ENCODE assay signal across 8 cellular contexts in the genomic region with DNA sequence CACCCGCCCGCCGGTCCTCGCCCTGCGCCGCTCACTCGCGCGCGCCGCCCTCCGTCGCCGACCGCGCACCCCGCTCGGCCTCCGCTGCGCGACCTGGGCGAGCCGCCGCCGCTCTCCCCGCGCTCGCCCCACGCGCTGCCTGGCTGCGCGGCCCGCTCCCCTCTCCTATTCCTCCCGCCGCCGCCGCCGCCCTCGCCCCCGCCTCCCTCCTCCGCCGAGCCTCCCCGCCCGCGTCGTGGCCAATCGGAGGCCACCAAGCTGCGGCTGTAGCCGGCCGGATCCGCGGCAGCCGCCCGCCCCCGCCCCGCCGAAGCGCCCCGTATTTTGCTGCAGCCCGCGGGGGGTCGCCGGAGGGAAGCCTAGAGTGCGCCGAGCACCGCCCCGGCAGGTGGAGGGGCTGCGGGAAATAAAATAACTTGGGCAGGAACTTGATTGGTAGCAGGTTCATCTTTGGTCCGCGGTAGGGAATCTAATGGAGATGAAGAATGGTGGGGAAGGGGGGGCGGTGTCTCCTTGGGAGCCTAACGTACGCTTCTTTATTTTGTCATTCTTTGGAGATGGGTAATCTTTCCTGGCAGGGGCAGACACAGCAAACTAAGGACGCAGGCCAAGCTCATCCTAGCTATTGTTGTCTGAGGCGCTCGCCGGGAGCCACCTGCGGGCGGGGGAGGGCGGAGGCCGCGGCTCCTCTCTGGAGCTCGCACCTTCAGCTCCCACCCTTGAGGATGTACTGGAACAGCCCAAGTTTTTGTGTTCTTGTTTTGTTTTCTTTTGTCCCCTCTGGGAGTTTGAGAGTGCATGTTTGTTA. TPM values are rescaled to one million over a fixed set of nuclear protein-coding genes. Genes with fewer than 3 reads are reported as not detected.
DNase-seq lines count a peak whose midpoint lies in the region; ATAC-seq and TF ChIP-seq lines count a peak whose summit lies in the region.

No MANE protein-coding gene starts in this region.

- peaks cover 4% of the 10 kb centered on the region for H3K27me3 Mint-ChIP-seq in endodermal cell (ENCODE audit: insufficient read depth)

- H3K79me2 ChIP-seq in mesendoderm (ENCODE audit: control insufficient read depth, insufficient read depth, low read length): peaks cover 30% of the 10 kb centered on the region

- H3K4me3 ChIP-seq in RWPE2 (ENCODE audit: severe bottlenecking) (peak overlapping the region; percentile 53), endodermal cell (ENCODE audit: low read length) (peak overlapping the region; percentile 88), mesendoderm (ENCODE audit: low read length) (peak overlapping the region; percentile 78), upper lobe of left lung (peak overlapping the region in 3 of 4 donors; percentile 41 to 56 (median 49))

- no peak overlapping the region for H3K23ac ChIP-seq in mesendoderm (ENCODE audit: low read length)

- TF ChIP-seq CTCF in RWPE2 (IDR thresholded peaks at IDR 0.05; ENCODE audit: poor library complexity, severe bottlenecking) (no peak), endodermal cell (conservative IDR thresholded peaks at IDR 0.05) (peak; percentile 36), upper lobe of left lung (IDR thresholded peaks at IDR 0.05) (no peak)

- H3K36me3 ChIP-seq in RWPE2 (ENCODE audit: low read depth) (no peaks in the 10 kb centered on the region), endodermal cell (ENCODE audit: control insufficient read depth, insufficient read depth, low read length) (peaks cover 21% of the 10 kb centered on the region), mesendoderm (ENCODE audit: control insufficient read depth, insufficient read depth, low read length) (no peaks in the 10 kb centered on the region), upper lobe of left lung (no peaks in the 10 kb centered on the region)

- peaks cover 1% of the 10 kb centered on the region for H3K79me1 ChIP-seq in mesendoderm (ENCODE audit: low read length)

- H3K9me3 Mint-ChIP-seq in endodermal cell: no peaks in the 10 kb centered on the region

- H3K9me3 ChIP-seq in RWPE2 (ENCODE audit: severe bottlenecking): no peaks in the 10 kb centered on the region
- no peaks in the 10 kb centered on the region for H3K9me3 ChIP-seq in endodermal cell (ENCODE audit: control insufficient read depth, low read length)
- no peaks in the 10 kb centered on the region for H3K9me3 ChIP-seq in upper lobe of left lung

- WGBS in endodermal cell (ENCODE audit: insufficient coverage in 1 of 2, insufficient read length in 1 of 2), 2 experiments: 0% methylated on average over 10 to 83 of the region's 83 CpGs
- no CpG with 5 or more reads among the region's 83 CpGs for WGBS in mesendoderm (ENCODE audit: extremely low coverage, insufficient coverage, low lambda C conversion rate)
- 2% methylated on average over 22 to 25 of the region's 83 CpGs for WGBS in upper lobe of left lung, 2 donors

- H3K4ac ChIP-seq in mesendoderm (ENCODE audit: low read depth, low read length): peak overlapping the region; percentile 95

- no peak overlapping the region for H2BK5ac ChIP-seq in mesendoderm (ENCODE audit: low read length)

- H3K56ac ChIP-seq in mesendoderm (ENCODE audit: low read length): peak overlapping the region; percentile 94

- peak overlapping the region; percentile 76 for H2BK120ac ChIP-seq in mesendoderm (ENCODE audit: low read depth, low read length)

- H3K27me3 ChIP-seq in RWPE2 (ENCODE audit: insufficient read depth, poor library complexity, severe bottlenecking): peaks cover 20% of the 10 kb centered on the region
- H3K27me3 ChIP-seq in endodermal cell (ENCODE audit: control insufficient read depth, insufficient read depth, low read length, poor library complexity, severe bottlenecking): no peaks in the 10 kb centered on the region
- no peaks in the 10 kb centered on the region for H3K27me3 ChIP-seq in mesendoderm (ENCODE audit: insufficient read depth, low read length, poor library complexity)
- H3K27me3 ChIP-seq in upper lobe of left lung: peaks cover 0 to 35% (median 18%) of the 10 kb centered on the region in 4 donors

- H2AK5ac ChIP-seq in mesendoderm (ENCODE audit: low read length): no peak overlapping the region

- H3K4me2 ChIP-seq in mesendoderm (ENCODE audit: low read length): peak overlapping the region; percentile 37

- H4K8ac ChIP-seq in mesendoderm (ENCODE audit: low read depth, low read length): no peak overlapping the region

- H3K27ac ChIP-seq in RWPE2 (ENCODE audit: poor library complexity, severe bottlenecking): peak overlapping the region; percentile 70
- H3K27ac ChIP-seq in endodermal cell (ENCODE audit: low read depth, low read length): peak overlapping the region; percentile 94
- H3K27ac ChIP-seq in mesendoderm (ENCODE audit: low read depth, low read length): peak overlapping the region; percentile 99
- H3K27ac ChIP-seq in upper lobe of left lung: no peak overlapping the region

- no peak for TF ChIP-seq EP300 in upper lobe of left lung (IDR thresholded peaks at IDR 0.05)

- peak overlapping the region; percentile 99 for H3K4me3 Mint-ChIP-seq in endodermal cell

- TF ChIP-seq POLR2A in upper lobe of left lung (IDR thresholded peaks at IDR 0.05): no peak

- peaks cover 23% of the 10 kb centered on the region for H3K36me3 Mint-ChIP-seq in endodermal cell (ENCODE audit: low read depth)

- H3K9ac ChIP-seq in endodermal cell (ENCODE audit: extremely low read depth, low read length, poor library complexity, severe bottlenecking) (peak overlapping the region; percentile 91), mesendoderm (ENCODE audit: low read length) (peak overlapping the region; percentile 88)

- peaks cover 5% of the 10 kb centered on the region for H3K4me1 ChIP-seq in RWPE2 (ENCODE audit: insufficient read depth, poor library complexity, severe bottlenecking)
- H3K4me1 ChIP-seq in endodermal cell (ENCODE audit: control insufficient read depth, insufficient read depth, low read length): peaks cover 21% of the 10 kb centered on the region
- peaks cover 10% of the 10 kb centered on the region for H3K4me1 ChIP-seq in mesendoderm (ENCODE audit: control insufficient read depth, low read depth, low read length)
- H3K4me1 ChIP-seq in upper lobe of left lung: peaks cover 18 to 40% (median 24%) of the 10 kb centered on the region in 4 donors

- H3K27ac Mint-ChIP-seq in endodermal cell: peak overlapping the region; percentile 97

- peak overlapping the region; percentile 97 for H3K18ac ChIP-seq in mesendoderm (ENCODE audit: low read length)

- peak; percentile 50 for DNase-seq in DMS153 treated with DMSO at 0.1 percent for 48 hours (lab: John Stamatoyannopoulos, UW; ENCODE audit: unreplicated experiment)
- peak; percentile 73 for DNase-seq in HT1080 (ENCODE audit: low read depth)
- DNase-seq in RWPE2 (ENCODE audit: low spot score): no peak
- DNase-seq in endodermal cell: peak; percentile 94
- peak; percentile 95 for DNase-seq in mesendoderm
- DNase-seq in upper lobe of left lung: peak in 1 of 2 donors; percentile 90
- no peak for DNase-seq in central memory CD4-positive, alpha-beta T cell

- ATAC-seq in RWPE2 (ENCODE audit: low read depth) (peak; percentile 50), upper lobe of left lung (ENCODE audit: low FRiP score in 2 of 2) (peak in 1 of 2 donors; percentile 80), GM18870 (IDR thresholded peaks at IDR 0.05; ENCODE audit: unreplicated experiment) (no peak)

- no peak overlapping the region for H4K5ac ChIP-seq in mesendoderm (ENCODE audit: low read length)

- H2BK15ac ChIP-seq in mesendoderm (replicated peaks; ENCODE audit: low read depth): peak overlapping the region; percentile 80

- peaks cover 50% of the 10 kb centered on the region for H3K4me1 Mint-ChIP-seq in endodermal cell

RNA-seq across cellular contexts. Expression of a gene that starts 1.1 kb away (rescaled TPM):
- total RNA-seq in HT1080 (2014; rRNA removed; shearing (Covaris generic)): 49.4 and 60.4 TPM in 2 replicates
- 52.7 and 65.7 TPM in 2 replicates for polyA plus RNA-seq in HT1080 (2015; cell fraction: cytosol; rRNA removed)
- 175 and 178 TPM in 2 replicates for polyA plus RNA-seq in HT1080 (2015; cell fraction: nucleus; rRNA removed)
- total RNA-seq in endodermal cell (100 to 1,000 TPM; 486 to 572 TPM), upper lobe of left lung (1 to 10 TPM in 1 of 6 donors, under 1 TPM in 3, not detected in 2; 0.20 to 2.3 (median 0.75) TPM)
- 288 TPM for polyA plus RNA-seq in endodermal cell (2013, experiment 1 of 2)
- polyA plus RNA-seq in endodermal cell (2013, experiment 2 of 2): 284 TPM
- 82.8 TPM for polyA plus RNA-seq in mesendoderm (2013, experiment 1 of 2)
- polyA plus RNA-seq in mesendoderm (2013, experiment 2 of 2): 80.1 TPM

Comparison
In these comparisons a context has a peak if more than half of its experiments do, and no peak if none do; other contexts are left out.
1. DNase-seq: peak in DMS153 treated with DMSO at 0.1 percent for 48 hours (single experiment), HT1080 (single experiment), endodermal cell (single experiment) and mesendoderm (single experiment); none in RWPE2 (single experiment) and central memory CD4-positive, alpha-beta T cell (single experiment).
2. H3K27ac ChIP-seq: peak in RWPE2 (single experiment), endodermal cell (single experiment) and mesendoderm (single experiment); none in upper lobe of left lung (0 of 4).
3. RNA of a gene that starts 1.1 kb away (total RNA-seq): 486 to 572 TPM in endodermal cell and 49.4 to 60.4 TPM in HT1080; 0.20 to 2.3 TPM in upper lobe of left lung; every median in the first group is over 10 times any median in the second.
4. Peak in every context shown above with its lines, with median percentiles within 50 percentile points of each other: H3K4me3 ChIP-seq.